Comparison of ENCODE assay signal across 15 cellular contexts in the genomic region with DNA sequence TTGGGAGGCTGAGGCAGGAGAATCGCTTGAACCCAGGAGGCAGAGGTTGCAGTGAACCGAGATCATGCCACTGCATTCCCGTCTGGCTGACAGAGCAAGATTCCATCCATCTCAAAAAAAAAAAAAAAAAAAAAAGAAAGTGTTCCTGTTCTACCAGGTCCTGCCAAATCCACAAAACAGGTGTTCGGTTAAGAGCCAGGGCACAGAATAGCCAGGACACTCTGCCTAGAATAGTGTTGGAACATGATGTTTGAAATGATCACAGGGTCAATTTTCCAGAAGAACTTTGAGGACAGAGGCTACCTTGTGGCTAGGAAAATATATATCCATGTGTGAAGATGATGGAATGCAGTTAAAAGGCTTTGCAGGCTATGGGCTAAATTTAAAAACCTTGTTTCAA.
"Had no signal": no experiment of that assay in that cellular context is flagged by ENCODE, and none has a peak within 500 bp of the region (broad histone marks: within the 10 kb centered on the region; RNA-seq: fewer than 3 reads in every experiment).

No MANE protein-coding gene starts in this region.

- H3K4me3 Mint-ChIP-seq: neural progenitor cell; stimulated activated memory B cell treated with anti-CD40 and anti-IgM and Interleukin-4, amounts not matched to agents 10 μg/mL and 1 μg/mL and 100 μg/mL, for 72 hours had no signal

- H3K9me3 ChIP-seq: SK-N-SH, tibial nerve, vagina had no signal

- H3K9me3 Mint-ChIP-seq: neural progenitor cell; stimulated activated memory B cell treated with anti-CD40 and anti-IgM and Interleukin-4, amounts not matched to agents 10 μg/mL and 1 μg/mL and 100 μg/mL, for 72 hours had no signal

- H3K27me3 ChIP-seq: neural progenitor cell, tibial nerve, vagina had no signal

- H3K27me3 Mint-ChIP-seq: stimulated activated memory B cell treated with anti-CD40 and anti-IgM and Interleukin-4, amounts not matched to agents 10 μg/mL and 1 μg/mL and 100 μg/mL, for 72 hours had no signal

- DNase-seq: activated CD4-positive, alpha-beta T cell treated with anti-CD3 and anti-CD28 coated beads, Interleukin-2, amount 50 U/mL, for 48 hours; activated naive CD4-positive, alpha-beta T cell; amniotic stem cell; effector CD4-positive, alpha-beta T cell; foreskin fibroblast; glutamatergic neuron; mesendoderm; SK-N-SH; T-helper 1 cell; WERI-Rb-1 had no signal

- H3K36me3 ChIP-seq: neural progenitor cell, WERI-Rb-1 had no signal

- H3K27ac ChIP-seq: neural progenitor cell, WERI-Rb-1 had no signal

- ATAC-seq: stimulated activated memory B cell treated with anti-CD40 and anti-IgM and Interleukin-4, amounts not matched to agents 10 μg/mL and 1 μg/mL and 100 μg/mL, for 72 hours had no signal

- H3K4me3 ChIP-seq: coronary artery, neural progenitor cell, tibial nerve, vagina had no signal

- H3K4me1 Mint-ChIP-seq: stimulated activated memory B cell treated with anti-CD40 and anti-IgM and Interleukin-4, amounts not matched to agents 10 μg/mL and 1 μg/mL and 100 μg/mL, for 72 hours had no signal
